8 cellular contexts compared by ENCODE assay signal in the genomic region with DNA sequence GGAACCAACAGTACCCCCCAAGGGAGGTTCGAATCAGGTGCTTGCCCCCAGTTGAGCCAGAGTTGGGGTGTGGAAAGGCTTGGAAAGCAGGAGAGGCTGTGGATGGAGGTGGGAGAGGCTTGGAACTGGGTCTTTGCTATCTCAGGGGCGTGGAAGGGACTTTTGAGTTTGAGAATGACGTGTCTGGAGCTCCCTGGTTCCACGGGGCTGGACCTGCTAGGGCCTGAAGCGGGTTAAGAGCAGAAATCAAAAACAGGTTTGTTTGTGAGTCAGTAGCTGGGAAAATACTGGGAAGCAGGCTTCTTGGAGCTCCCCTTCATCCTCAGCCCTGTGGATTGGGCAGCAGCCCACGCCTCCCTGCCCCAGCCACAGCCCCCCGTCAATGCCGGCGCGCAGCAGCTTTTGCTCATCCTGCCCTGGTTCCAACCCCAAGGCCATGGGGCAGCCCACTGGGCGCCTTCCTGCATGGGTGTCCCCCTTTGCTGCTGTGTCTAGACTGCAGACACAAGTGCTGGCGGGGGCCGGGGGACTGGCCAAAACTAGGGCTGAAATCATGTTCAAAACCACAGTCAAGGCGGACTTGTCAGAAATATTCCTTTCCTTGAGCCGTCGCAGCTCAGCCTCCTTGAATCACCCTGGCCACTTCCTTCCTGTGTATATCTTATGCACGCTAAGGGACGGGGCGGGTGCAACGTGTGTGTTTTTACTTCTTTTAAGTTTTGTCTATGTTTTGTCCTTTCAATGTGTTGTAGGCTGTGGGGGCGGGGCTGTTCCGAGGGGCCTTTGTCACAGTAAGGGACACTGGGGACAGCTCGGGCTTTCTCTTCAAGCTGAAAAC.
DNase-seq lines count a peak whose midpoint lies in the region; ATAC-seq and TF ChIP-seq lines count a peak whose summit lies in the region.

No MANE protein-coding gene starts in this region.

- no peaks in the 10 kb centered on the region for H3K9me3 ChIP-seq in OCI-LY7 (ENCODE audit: low read length)

- H3K4me3 ChIP-seq in OCI-LY7 (ENCODE audit: low read depth, low read length, poor library complexity, severe bottlenecking) = peak overlapping the region; percentile 43

- intact Hi-C loops in OCI-LY7 (cut with micrococcal nuclease; ENCODE audit: unreplicated experiment) = loop anchor here (1.0 to 10.0 kb wide), 8 partner anchors 74 to 530 kb away; a partner anchor contains a TSS
- intact Hi-C loops in left cardiac atrium (cut with DNase I) = loop anchor here in 1 of 2 donors (5.0 to 10.0 kb wide), 3 partner anchors 50 to 232 kb away; a partner anchor contains a TSS

- H2AFZ ChIP-seq in OCI-LY7 (ENCODE audit: low read length) = peak overlapping the region; percentile 89; the same call in 1 of the 2 replicates

- ATAC-seq in HG02759 (IDR thresholded peaks at IDR 0.05; ENCODE audit: unreplicated experiment) = peak; percentile 39
- peak; percentile 55 to 60 for ATAC-seq in left cardiac atrium

- CTCF ChIA-PET in GM10248 (lab: Yijun Ruan, JAX) = interaction anchor here (0.6 to 12.7 kb wide), 55 partner anchors 9 to 784 kb away, joined by 3 to 251 read pairs (median 4); a partner anchor contains a TSS
- CTCF ChIA-PET in OCI-LY7 (lab: Charles Lee; ENCODE audit: unreplicated experiment) = interaction anchor here (0.6 to 7.7 kb wide), 17 partner anchors 18 to 307 kb away, joined by 3 to 121 read pairs (median 5); no protein-coding TSS in a partner anchor

- H3K9me2 ChIP-seq in OCI-LY7 (ENCODE audit: insufficient read depth, low read length) = no peaks in the 10 kb centered on the region

- no peaks in the 10 kb centered on the region for H4K20me1 ChIP-seq in OCI-LY7 (ENCODE audit: insufficient read depth, low read length)

- no peaks in the 10 kb centered on the region for H3K36me3 ChIP-seq in OCI-LY7 (ENCODE audit: insufficient read depth, low read length)

- H3K79me2 ChIP-seq in OCI-LY7 (ENCODE audit: insufficient read depth, low read depth, low read length) = no peaks in the 10 kb centered on the region

- TF ChIP-seq CTCF in GM10248 (IDR thresholded peaks at IDR 0.05; ENCODE audit: control extremely low read depth, extremely low read depth, low read depth, missing control alignments) (no peak), OCI-LY7 (conservative IDR thresholded peaks at IDR 0.05; ENCODE audit: low read length) (no peak)

- POLR2A ChIA-PET in GM10248 (lab: Yijun Ruan, JAX) = interaction anchor here (0.5 to 1.1 kb wide), 6 partner anchors 23 to 240 kb away, joined by 3 to 9 read pairs (median 5); no protein-coding TSS in a partner anchor
- POLR2A ChIA-PET in OCI-LY7 (lab: Charles Lee) = interaction anchor here (0.8 to 2.4 kb wide), 10 partner anchors 23 to 229 kb away, joined by 3 to 14 read pairs (median 4); a partner anchor contains a TSS

- no TSS peak for BruUV-seq in OCI-LY7 (replicated peaks; lab: Mats Ljungman, UMichigan)

- peak; percentile 80 for DNase-seq in GM10248 (ENCODE audit: extremely low spot score)
- peak; percentile 71 for DNase-seq in OCI-LY7 (ENCODE audit: low spot score)
- peak; percentile 82 for DNase-seq in activated effector memory CD4-positive, alpha-beta T cell treated with Interleukin-2 at 50 U/mL for 16 hours
- peak; percentile 46 for DNase-seq in left cardiac atrium
- peak; percentile 57 to 81 (median 58) for DNase-seq in stimulated activated CD4-positive, alpha-beta T cell treated with anti-CD3 and anti-CD28 coated beads, Interleukin-1b, Interleukin-23, amount 100 ng/mL, for 24 hours (ENCODE audit: low read depth in 4 of 4, low spot score in 1 of 4)
- DNase-seq in NCI-H2029 treated with DMSO at 0.1 percent for 48 hours (lab: John Stamatoyannopoulos, UW) = no peak
- DNase-seq in SHP77 treated with DMSO at 0.1 percent for 48 hours (lab: John Stamatoyannopoulos, UW) = no peak

- H3K4me1 ChIP-seq in OCI-LY7 (ENCODE audit: insufficient read depth, low read length, poor library complexity, severe bottlenecking) = peaks cover 53% of the 10 kb centered on the region

- H3K27ac ChIP-seq in OCI-LY7 (ENCODE audit: low read depth, low read length, poor library complexity, severe bottlenecking) = peak overlapping the region; percentile 72

- H3K4me2 ChIP-seq in OCI-LY7 (ENCODE audit: low read length) = peak overlapping the region; percentile 87

Comparison
In these comparisons a context has a peak if more than half of its experiments do, and no peak if none do; other contexts are left out.
1. DNase-seq: peak in GM10248 (single experiment), OCI-LY7 (single experiment), activated effector memory CD4-positive, alpha-beta T cell treated with Interleukin-2 at 50 U/mL for 16 hours (single experiment), left cardiac atrium (single experiment) and stimulated activated CD4-positive, alpha-beta T cell treated with anti-CD3 and anti-CD28 coated beads, Interleukin-1b, Interleukin-23, amount 100 ng/mL, for 24 hours (4 of 4); none in NCI-H2029 treated with DMSO at 0.1 percent for 48 hours (single experiment) and SHP77 treated with DMSO at 0.1 percent for 48 hours (single experiment).